10 cellular contexts compared by ENCODE assay signal in the genomic region with DNA sequence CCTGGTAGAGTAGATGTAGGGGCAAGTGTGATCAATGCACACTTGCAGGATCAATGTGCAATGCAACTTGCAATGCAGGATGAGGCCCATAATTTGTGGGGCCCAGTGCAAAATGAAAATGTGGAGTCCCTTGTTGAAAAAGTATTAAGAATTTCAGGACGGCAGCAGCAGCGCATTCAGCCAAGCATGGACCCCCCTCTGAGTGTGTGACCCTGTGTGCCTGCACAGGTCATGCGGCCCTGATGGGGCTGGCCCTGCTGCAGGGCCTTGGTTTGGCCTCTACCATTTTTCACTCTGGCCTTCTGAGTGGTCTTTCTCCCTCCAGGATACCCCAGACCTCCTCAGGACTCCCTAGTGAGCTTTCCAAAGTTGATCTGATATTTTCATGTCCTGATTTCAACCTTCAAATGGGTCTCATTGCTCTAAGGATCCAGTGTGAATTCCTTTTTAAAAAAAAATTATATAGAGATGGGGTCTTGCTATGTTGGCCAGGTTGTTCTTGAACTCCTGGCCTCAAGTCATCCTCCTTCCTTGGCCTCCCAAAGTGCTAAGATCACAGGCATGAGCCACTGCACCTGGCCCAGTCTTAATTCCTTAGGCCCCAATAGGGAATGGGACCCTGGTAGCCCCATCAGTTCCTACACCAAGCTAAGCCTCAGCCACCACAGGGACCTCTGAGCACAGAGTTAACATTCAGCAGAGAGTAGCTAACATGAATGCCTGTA. TPM values are rescaled to one million over a fixed set of nuclear protein-coding genes. Genes with fewer than 3 reads are reported as not detected.
DNase-seq lines count a peak whose midpoint lies in the region; ATAC-seq and TF ChIP-seq lines count a peak whose summit lies in the region.
"Had no signal": no experiment of that assay in that cellular context is flagged by ENCODE, and none has a peak within 500 bp of the region (broad histone marks: within the 10 kb centered on the region; RNA-seq: fewer than 3 reads in every experiment).

No MANE protein-coding gene starts in this region.

- H3K27me3 Mint-ChIP-seq in activated naive CD4-positive, alpha-beta T cell treated with anti-CD3 and anti-CD28 coated beads, Interleukin-2, amount 50 U/mL, for 24 hours, result no peaks in the 10 kb centered on the region
- no peaks in the 10 kb centered on the region for H3K27me3 Mint-ChIP-seq in activated CD8-positive, alpha-beta T cell treated with anti-CD3 and anti-CD28 coated beads, Interleukin-2, amount 10 ng/mL, durations not matched to agents 7 days and 5 days (ENCODE audit: low read depth)
- no peaks in the 10 kb centered on the region for H3K27me3 Mint-ChIP-seq in naive B cell

- H3K4me1 Mint-ChIP-seq in activated naive CD4-positive, alpha-beta T cell treated with anti-CD3 and anti-CD28 coated beads, Interleukin-2, amount 50 U/mL, for 24 hours, result peaks cover 38% of the 10 kb centered on the region
- peaks cover 36% of the 10 kb centered on the region for H3K4me1 Mint-ChIP-seq in activated CD8-positive, alpha-beta T cell treated with anti-CD3 and anti-CD28 coated beads, Interleukin-2, amount 10 ng/mL, durations not matched to agents 7 days and 5 days (ENCODE audit: low read depth)
- peaks cover 52 to 78% (median 68%) of the 10 kb centered on the region in 3 donors for H3K4me1 Mint-ChIP-seq in naive B cell

- POLR2A ChIA-PET in activated CD8-positive, alpha-beta T cell treated with anti-CD3 and anti-CD28 coated beads, Interleukin-2, amount 10 ng/mL, durations not matched to agents 7 days and 5 days (lab: Charles Lee), result interaction anchor here (0.6 kb wide), 1 partner anchor 68 kb away, joined by 3 read pairs; the partner anchor contains the start of gene DUSP1

- peak overlapping the region; percentile 89 to 94 (median 92) for H3K27ac ChIP-seq in transverse colon

- WGBS in transverse colon (ENCODE audit: low coverage in 1 of 2), 2 donors, result 87% methylated on average over 3 of the region's 3 CpGs; no CpG with 5 or more reads in 1 of the 2 donors

- H3K4me1 ChIP-seq in transverse colon, result peaks cover 41 to 65% (median 51%) of the 10 kb centered on the region in 4 donors

- in situ Hi-C loops in transverse colon (cut with MboI; ENCODE audit: low pct_ligation_motif_present in 1 of 4, low pct_unique_long_range_greater_than_20kb in 1 of 4, low sequenced_read_pairs in 3 of 4), result loop anchor here in 1 of 4 donors (10.0 kb wide), 1 partner anchor 64 kb away; the partner anchor contains the start of gene DUSP1

- peak overlapping the region; percentile 66 for H3K4me3 Mint-ChIP-seq in activated naive CD4-positive, alpha-beta T cell treated with anti-CD3 and anti-CD28 coated beads, Interleukin-2, amount 50 U/mL, for 24 hours
- peak overlapping the region; percentile 60 for H3K4me3 Mint-ChIP-seq in activated CD8-positive, alpha-beta T cell treated with anti-CD3 and anti-CD28 coated beads, Interleukin-2, amount 10 ng/mL, durations not matched to agents 7 days and 5 days
- H3K4me3 Mint-ChIP-seq in naive B cell, result peak overlapping the region; percentile 83 to 95 (median 92)

- ATAC-seq in activated CD8-positive, alpha-beta T cell treated with anti-CD3 and anti-CD28 coated beads, Interleukin-2, amount 10 ng/mL, durations not matched to agents 7 days and 5 days, result no peak
- ATAC-seq in naive B cell (ENCODE audit: low read depth in 2 of 2) (no peak), HG03135 (IDR thresholded peaks at IDR 0.05; ENCODE audit: unreplicated experiment) (no peak), HG02938 (IDR thresholded peaks at IDR 0.05; ENCODE audit: unreplicated experiment) (no peak), GM18861 (IDR thresholded peaks at IDR 0.05; ENCODE audit: unreplicated experiment) (no peak)

- TF ChIP-seq CTCF in transverse colon (IDR thresholded peaks at IDR 0.05), result no peak

- intact Hi-C loops in transverse colon (cut with DNase I; ENCODE audit: low total_unique reads), result loop anchor here (10.0 kb wide), 1 partner anchor 64 kb away; the partner anchor contains the start of gene DUSP1

- TF ChIP-seq EP300 in transverse colon (IDR thresholded peaks at IDR 0.05; ENCODE audit: low read depth), result no peak

- DNase-seq in activated naive CD4-positive, alpha-beta T cell treated with anti-CD3 and anti-CD28 coated beads, Interleukin-2, amount 50 U/mL, for 16 hours, result no peak
- DNase-seq in activated CD8-positive, alpha-beta T cell treated with anti-CD3 and anti-CD28 coated beads, Interleukin-2, amount 10 ng/mL, durations not matched to agents 7 days and 5 days, result no peak
- DNase-seq in naive B cell (no peak), transverse colon (no peak)
- DNase-seq: cerebellar nuclear complex had no signal

- no peaks in the 10 kb centered on the region for H3K27me3 ChIP-seq in transverse colon

- H3K9me3 ChIP-seq in transverse colon, result no peaks in the 10 kb centered on the region

- H3K9me3 Mint-ChIP-seq in activated naive CD4-positive, alpha-beta T cell treated with anti-CD3 and anti-CD28 coated beads, Interleukin-2, amount 50 U/mL, for 24 hours, result no peaks in the 10 kb centered on the region
- no peaks in the 10 kb centered on the region for H3K9me3 Mint-ChIP-seq in activated CD8-positive, alpha-beta T cell treated with anti-CD3 and anti-CD28 coated beads, Interleukin-2, amount 10 ng/mL, durations not matched to agents 7 days and 5 days (ENCODE audit: insufficient read depth)
- no peaks in the 10 kb centered on the region for H3K9me3 Mint-ChIP-seq in naive B cell
- H3K9me3 Mint-ChIP-seq: activated T-helper 2 cell treated with anti-CD3 and anti-CD28 coated beads, Interferon-gamma antibody, Interleukin-2, Interleukin-4, amounts not matched to agents 10 μg/mL and 5 μg/mL and 100 μg/mL, durations not matched to agents 14 hours and 24 hours and 36 hours had no signal

- no peaks in the 10 kb centered on the region for H3K36me3 ChIP-seq in transverse colon

- no peaks in the 10 kb centered on the region for H3K36me3 Mint-ChIP-seq in activated naive CD4-positive, alpha-beta T cell treated with anti-CD3 and anti-CD28 coated beads, Interleukin-2, amount 50 U/mL, for 24 hours
- H3K36me3 Mint-ChIP-seq in activated CD8-positive, alpha-beta T cell treated with anti-CD3 and anti-CD28 coated beads, Interleukin-2, amount 10 ng/mL, durations not matched to agents 7 days and 5 days (ENCODE audit: low read depth), result peaks cover 13% of the 10 kb centered on the region
- peaks cover 0 to 8% of the 10 kb centered on the region in 2 donors for H3K36me3 Mint-ChIP-seq in naive B cell

- H3K27ac Mint-ChIP-seq in activated naive CD4-positive, alpha-beta T cell treated with anti-CD3 and anti-CD28 coated beads, Interleukin-2, amount 50 U/mL, for 24 hours, result no peak overlapping the region
- H3K27ac Mint-ChIP-seq in activated CD8-positive, alpha-beta T cell treated with anti-CD3 and anti-CD28 coated beads, Interleukin-2, amount 10 ng/mL, durations not matched to agents 7 days and 5 days, result peak overlapping the region; percentile 90
- peak overlapping the region; percentile 92 to 99 (median 98) for H3K27ac Mint-ChIP-seq in naive B cell
- H3K27ac Mint-ChIP-seq: activated T-helper 2 cell treated with anti-CD3 and anti-CD28 coated beads, Interferon-gamma antibody, Interleukin-2, Interleukin-4, amounts not matched to agents 10 μg/mL and 5 μg/mL and 100 μg/mL, durations not matched to agents 14 hours and 24 hours and 36 hours had no signal

- peak overlapping the region in 1 of 4 donors; percentile 9 for H3K4me3 ChIP-seq in transverse colon

- TF ChIP-seq POLR2A in transverse colon (IDR thresholded peaks at IDR 0.05), result no peak

- CTCF ChIA-PET in activated CD8-positive, alpha-beta T cell treated with anti-CD3 and anti-CD28 coated beads, Interleukin-2, amount 10 ng/mL, durations not matched to agents 7 days and 5 days (lab: Charles Lee), result interaction anchor here (1.3 to 3.4 kb wide), 4 partner anchors 66 to 123 kb away, joined by 6 to 25 read pairs (median 10); partner anchors contain the start of gene DUSP1

RNA-seq across cellular contexts. Expression of gene ERGIC1, which starts 4.3 kb away (rescaled TPM):
- total RNA-seq in activated CD8-positive, alpha-beta T cell treated with anti-CD3 and anti-CD28 coated beads, Interleukin-2, amount 10 ng/mL, durations not matched to agents 7 days and 5 days, result 10 to 100 TPM; 50.4 to 52.7 TPM
- 10 to 100 TPM; 53.2 to 86.1 (median 64.4) TPM for polyA plus RNA-seq in naive B cell (ENCODE audit: low read depth in 6 of 6)
- total RNA-seq in transverse colon, result 100 to 1,000 TPM; 125 to 252 (median 184) TPM
